16 cellular contexts compared by ENCODE assay signal in the genomic region with DNA sequence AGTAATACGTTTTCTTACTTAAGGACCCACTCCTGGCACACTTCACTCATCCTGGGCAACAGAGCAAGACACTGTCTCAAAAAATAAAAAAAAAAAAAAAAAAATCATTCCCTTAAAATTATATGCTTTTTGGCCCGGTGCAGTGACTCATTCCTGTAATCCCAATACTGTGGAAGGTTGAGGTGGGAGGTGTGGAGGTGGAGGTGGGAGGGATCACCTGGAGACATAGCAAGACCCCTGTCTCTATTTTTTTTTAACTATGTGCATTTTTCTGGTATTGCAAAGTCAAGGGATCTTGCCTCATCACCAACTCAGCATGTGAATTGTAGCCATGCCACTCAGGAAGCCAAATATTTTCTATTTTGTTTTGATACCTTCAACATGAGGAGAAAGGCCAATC. TPM values are rescaled to one million over a fixed set of nuclear protein-coding genes. Genes with fewer than 3 reads are reported as not detected.
A peak's percentile ranks its signal among the peaks of the same experiment; 100 is the strongest.
DNase-seq lines count a peak whose midpoint lies in the region; ATAC-seq and TF ChIP-seq lines count a peak whose summit lies in the region.
"Had no signal": no experiment of that assay in that cellular context is flagged by ENCODE, and none has a peak within 500 bp of the region (broad histone marks: within the 10 kb centered on the region; RNA-seq: fewer than 3 reads in every experiment).

No MANE protein-coding gene starts in this region.

- no peak overlapping the region for H3K4me3 ChIP-seq in CD8-positive, alpha-beta T cell (ENCODE audit: low read depth, low read length)
- H3K4me3 ChIP-seq in adrenal gland (no peak overlapping the region), neutrophil (ENCODE audit: low read depth in 1 of 2, low read length in 1 of 2) (peak overlapping the region in 1 of 2 experiments; percentile 25), lower leg skin (ENCODE audit: low read depth, poor library complexity, severe bottlenecking) (no peak overlapping the region)
- H3K4me3 ChIP-seq: colonic mucosa, pancreas had no signal

- no peaks in the 10 kb centered on the region for H3K27me3 Mint-ChIP-seq in CD8-positive, alpha-beta T cell (ENCODE audit: low read depth)
- no peaks in the 10 kb centered on the region for H3K27me3 Mint-ChIP-seq in IgD-negative memory B cell

- TF ChIP-seq CTCF in CD8-positive, alpha-beta T cell (IDR thresholded peaks at IDR 0.05), result no peak
- TF ChIP-seq CTCF in adrenal gland (IDR thresholded peaks at IDR 0.05), result no peak
- TF ChIP-seq CTCF in neutrophil (IDR thresholded peaks at IDR 0.05), result no peak
- TF ChIP-seq CTCF in lower leg skin (IDR thresholded peaks at IDR 0.05), result no peak

- no peak overlapping the region for H3K27ac ChIP-seq in CD8-positive, alpha-beta T cell (ENCODE audit: low read depth, low read length)
- H3K27ac ChIP-seq in adrenal gland (peak overlapping the region; percentile 0 to 74 (median 55)), neutrophil (peak overlapping the region; percentile 90)
- H3K27ac ChIP-seq: C4-2B, colonic mucosa, pancreas had no signal

- no peak for ATAC-seq in CD8-positive, alpha-beta T cell

- no peaks in the 10 kb centered on the region for H3K27me3 ChIP-seq in CD8-positive, alpha-beta T cell (ENCODE audit: insufficient read depth, low read length)
- H3K27me3 ChIP-seq in adrenal gland (no peaks in the 10 kb centered on the region), neutrophil (no peaks in the 10 kb centered on the region)
- H3K27me3 ChIP-seq: colonic mucosa, pancreas had no signal

- CTCF ChIA-PET in CD8-positive, alpha-beta T cell (lab: Charles Lee), result interaction anchor here (1.2 kb wide), 1 partner anchor 44 kb away, joined by 3 read pairs; no protein-coding TSS in a partner anchor

- DNase-seq in CD8-positive, alpha-beta T cell, result no peak
- DNase-seq in adrenal gland, result no peak
- no peak for DNase-seq in erythroblast (lab: John Stamatoyannopoulos, UW)
- no peak for DNase-seq in dermis blood vessel endothelial cell
- DNase-seq in lower leg skin (ENCODE audit: low spot score in 2 of 2), result no peak
- DNase-seq: colonic mucosa, KG1, kidney glomerular epithelial cell, NCI-H146, NCI-H345, pancreas, SIG-M5, small intestine had no signal

- POLR2A ChIA-PET in CD8-positive, alpha-beta T cell (lab: Charles Lee), result interaction anchor here (0.9 to 1.3 kb wide), 2 partner anchors 9 to 18 kb away, joined by 3 read pairs; no protein-coding TSS in a partner anchor

- H3K27ac Mint-ChIP-seq in CD8-positive, alpha-beta T cell, result peak overlapping the region; percentile 91
- H3K27ac Mint-ChIP-seq in IgD-negative memory B cell, result peak overlapping the region in 2 of 3 donors; percentile 21 to 29

- H3K4me1 ChIP-seq in CD8-positive, alpha-beta T cell (ENCODE audit: insufficient read depth, low read length), result peaks cover 30% of the 10 kb centered on the region
- H3K4me1 ChIP-seq in adrenal gland (replicated peaks in 1 of 2) (peaks cover 16 to 33% of the 10 kb centered on the region in 2 donors), neutrophil (ENCODE audit: control insufficient read depth in 1 of 2, insufficient read depth in 1 of 2, low read depth in 1 of 2, low read length in 1 of 2) (peaks cover 41 to 43% of the 10 kb centered on the region in 2 experiments)
- H3K4me1 ChIP-seq: colonic mucosa, pancreas had no signal

- intact Hi-C loops in CD8-positive, alpha-beta T cell (cut with DNase I, micrococcal nuclease), result loop anchor here in 1 of 2 experiments (1.0 kb wide), 1 partner anchor 16 kb away; no protein-coding TSS in a partner anchor
- intact Hi-C loops in adrenal gland (cut with DNase I) (no loop called here), lower leg skin (cut with DNase I; ENCODE audit: low total_unique reads) (no loop called here)

- H3K36me3 ChIP-seq in CD8-positive, alpha-beta T cell (ENCODE audit: insufficient read depth, low read length), result no peaks in the 10 kb centered on the region
- no peaks in the 10 kb centered on the region for H3K36me3 ChIP-seq in adrenal gland (replicated peaks in 1 of 2)
- no peaks in the 10 kb centered on the region for H3K36me3 ChIP-seq in neutrophil
- H3K36me3 ChIP-seq: colonic mucosa, pancreas had no signal

- peaks cover 48% of the 10 kb centered on the region for H3K4me1 Mint-ChIP-seq in CD8-positive, alpha-beta T cell (ENCODE audit: low read depth)
- peaks cover 12 to 24% (median 23%) of the 10 kb centered on the region in 3 donors for H3K4me1 Mint-ChIP-seq in IgD-negative memory B cell

- H3K9me3 ChIP-seq in CD8-positive, alpha-beta T cell (ENCODE audit: low read length), result no peaks in the 10 kb centered on the region
- H3K9me3 ChIP-seq in adrenal gland (replicated peaks in 1 of 3), result no peaks in the 10 kb centered on the region
- H3K9me3 ChIP-seq in neutrophil, result no peaks in the 10 kb centered on the region
- H3K9me3 ChIP-seq: colonic mucosa, pancreas had no signal

- H3K9me3 Mint-ChIP-seq in CD8-positive, alpha-beta T cell, result no peaks in the 10 kb centered on the region
- H3K9me3 Mint-ChIP-seq in IgD-negative memory B cell, result no peaks in the 10 kb centered on the region

- no peak for TF ChIP-seq POLR2A in adrenal gland (IDR thresholded peaks at IDR 0.05)
- TF ChIP-seq POLR2A in erythroblast (IDR thresholded peaks at IDR 0.05; ENCODE audit: low read length), result no peak
- TF ChIP-seq POLR2A in lower leg skin (IDR thresholded peaks at IDR 0.05), result no peak

- peaks cover 10% of the 10 kb centered on the region for H3K36me3 Mint-ChIP-seq in CD8-positive, alpha-beta T cell
- H3K36me3 Mint-ChIP-seq in IgD-negative memory B cell, result no peaks in the 10 kb centered on the region

- 64 to 85% (median 73%) methylated on average over 2 of the region's 2 CpGs for WGBS in adrenal gland, 4 donors
- 80 to 89% methylated on average over 2 of the region's 2 CpGs for WGBS in lower leg skin, 2 donors

- peak overlapping the region; percentile 15 for H3K4me3 Mint-ChIP-seq in CD8-positive, alpha-beta T cell
- peak overlapping the region in 1 of 4 donors; percentile 23 for H3K4me3 Mint-ChIP-seq in IgD-negative memory B cell

RNA-seq across cellular contexts. Expression of gene STAT5B, which starts 9.7 kb away (rescaled TPM):
- total RNA-seq in CD8-positive, alpha-beta T cell, result 10 to 100 TPM; 85.2 to 85.5 TPM
- polyA plus RNA-seq in IgD-negative memory B cell (60.4 TPM), adrenal gland (10 to 100 TPM; 44.7 to 70.6 (median 58.1) TPM)
- total RNA-seq in adrenal gland (100 to 1,000 TPM in 6 of 8 donors, 10 to 100 TPM in 2; 79.0 to 128 (median 114) TPM), dermis blood vessel endothelial cell (46.3 and 46.8 TPM in 2 replicates), lower leg skin (10 to 100 TPM; 40.2 to 72.4 (median 50.5) TPM)

RNA-seq across cellular contexts. Expression of gene STAT5A, which starts 21.8 kb away (rescaled TPM):
- 100 to 1,000 TPM; 300 to 319 TPM for total RNA-seq in CD8-positive, alpha-beta T cell
- 63.0 TPM for polyA plus RNA-seq in IgD-negative memory B cell
- total RNA-seq in adrenal gland, result 100 to 1,000 TPM in 4 of 8 donors, 10 to 100 TPM in 4; 39.9 to 169 (median 102) TPM
- polyA plus RNA-seq in adrenal gland, result 10 to 100 TPM; 22.6 to 51.4 (median 39.2) TPM
- 51.4 and 60.2 TPM in 2 replicates for total RNA-seq in dermis blood vessel endothelial cell
- total RNA-seq in lower leg skin, result 10 to 100 TPM; 25.1 to 60.9 (median 48.0) TPM
